ENCODE assay signal across 26 cellular contexts in genomic region chr12:98328467-98328866, GRCh38.
"Had no signal": no experiment of that assay in that cellular context is flagged by ENCODE, and none has a peak within 500 bp of the region (broad histone marks: within the 10 kb centered on the region; RNA-seq: fewer than 3 reads in every experiment).

No MANE protein-coding gene starts in this region.

- H3K27ac Mint-ChIP-seq: IgD-negative memory B cell had no signal

- H3K27me3 ChIP-seq: SJSA1 had no signal

- H3K4me1 Mint-ChIP-seq: IgD-negative memory B cell had no signal

- H3K4me3 ChIP-seq: SJSA1, SK-N-MC had no signal

- H3K4me3 Mint-ChIP-seq: IgD-negative memory B cell had no signal

- FAIRE-seq: HTR-8/SVneo, RCC 7860 had no signal

- DNase-seq: Kasumi-1; KBM-7; MV-4-11; NCI-H1048; NCI-H1105; NCI-H1417; NCI-H1436 treated with DMSO at 0.1 percent for 48 hours; NCI-H1694; NCI-H187 treated with DMSO at 0.1 percent for 48 hours; NCI-H2029 treated with DMSO at 0.1 percent for 48 hours; NCI-H2171 treated with DMSO at 0.1 percent for 48 hours; NCI-H345; NCI-H446 treated with DMSO at 0.1 percent for 48 hours; NCI-H510A treated with DMSO at 0.1 percent for 48 hours; NCI-H526; NCI-H748 treated with DMSO at 0.1 percent for 48 hours; NK-92 treated with Interleukin-12 subunit alpha and Interleukin-12 subunit beta, amount 100 ng/mL, for 24 hours; Right ventricle myocardium superior; RPMI8226; SIG-M5 had no signal

- H3K9me3 ChIP-seq: SJSA1 had no signal

- H3K36me3 ChIP-seq: SJSA1 had no signal

- H3K4me1 ChIP-seq: SJSA1 had no signal

- H3K27ac ChIP-seq: HL-60, SJSA1, SK-N-MC had no signal
